Comparison of ENCODE assay signal across 1 cellular context in the genomic region with DNA sequence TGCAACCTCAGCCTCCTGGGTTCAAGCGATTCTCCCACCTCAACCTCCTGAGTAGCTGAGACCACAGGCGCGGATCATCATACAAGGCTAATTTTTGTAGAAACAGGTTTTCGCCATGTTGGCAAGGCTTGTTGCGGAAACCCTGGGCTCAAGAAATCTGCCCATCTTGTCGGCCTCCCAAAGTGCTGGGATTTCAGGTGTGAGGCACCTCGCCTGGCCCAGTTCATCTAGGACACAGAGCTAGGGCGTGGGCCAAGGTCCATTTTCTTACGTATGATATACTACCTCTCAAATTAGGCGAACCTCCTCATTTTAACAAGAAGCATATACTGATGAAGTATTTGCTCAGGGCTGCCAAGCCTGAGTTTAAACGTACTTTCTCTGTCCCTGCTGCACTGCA.
TF ChIP-seq lines count a peak whose summit lies in the region.

No MANE protein-coding gene starts in this region.

TF ChIP-seq in A549, 52 proteins besides CTCF, POLR2A, EP300 and RAD21 (continued from another document):
- TF ChIP-seq, protein P1, sequence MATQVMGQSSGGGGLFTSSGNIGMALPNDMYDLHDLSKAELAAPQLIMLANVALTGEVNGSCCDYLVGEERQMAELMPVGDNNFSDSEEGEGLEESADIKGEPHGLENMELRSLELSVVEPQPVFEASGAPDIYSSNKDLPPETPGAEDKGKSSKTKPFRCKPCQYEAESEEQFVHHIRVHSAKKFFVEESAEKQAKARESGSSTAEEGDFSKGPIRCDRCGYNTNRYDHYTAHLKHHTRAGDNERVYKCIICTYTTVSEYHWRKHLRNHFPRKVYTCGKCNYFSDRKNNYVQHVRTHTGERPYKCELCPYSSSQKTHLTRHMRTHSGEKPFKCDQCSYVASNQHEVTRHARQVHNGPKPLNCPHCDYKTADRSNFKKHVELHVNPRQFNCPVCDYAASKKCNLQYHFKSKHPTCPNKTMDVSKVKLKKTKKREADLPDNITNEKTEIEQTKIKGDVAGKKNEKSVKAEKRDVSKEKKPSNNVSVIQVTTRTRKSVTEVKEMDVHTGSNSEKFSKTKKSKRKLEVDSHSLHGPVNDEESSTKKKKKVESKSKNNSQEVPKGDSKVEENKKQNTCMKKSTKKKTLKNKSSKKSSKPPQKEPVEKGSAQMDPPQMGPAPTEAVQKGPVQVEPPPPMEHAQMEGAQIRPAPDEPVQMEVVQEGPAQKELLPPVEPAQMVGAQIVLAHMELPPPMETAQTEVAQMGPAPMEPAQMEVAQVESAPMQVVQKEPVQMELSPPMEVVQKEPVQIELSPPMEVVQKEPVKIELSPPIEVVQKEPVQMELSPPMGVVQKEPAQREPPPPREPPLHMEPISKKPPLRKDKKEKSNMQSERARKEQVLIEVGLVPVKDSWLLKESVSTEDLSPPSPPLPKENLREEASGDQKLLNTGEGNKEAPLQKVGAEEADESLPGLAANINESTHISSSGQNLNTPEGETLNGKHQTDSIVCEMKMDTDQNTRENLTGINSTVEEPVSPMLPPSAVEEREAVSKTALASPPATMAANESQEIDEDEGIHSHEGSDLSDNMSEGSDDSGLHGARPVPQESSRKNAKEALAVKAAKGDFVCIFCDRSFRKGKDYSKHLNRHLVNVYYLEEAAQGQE (IDR thresholded peaks at IDR 0.05), result no peak
- no peak for TF ChIP-seq HES2 (IDR thresholded peaks at IDR 0.05)
- no peak for TF ChIP-seq ESRRA (IDR thresholded peaks at IDR 0.05; ENCODE audit: borderline replicate concordance, low read length)
- no peak for TF ChIP-seq EHF (CRISPR knock-in tag; IDR thresholded peaks at IDR 0.05)
